Comparison of ENCODE assay signal across 8 cellular contexts in genomic region chr6:119077643-119078448, GRCh38. TPM values are rescaled to one million over a fixed set of nuclear protein-coding genes. Genes with fewer than 3 reads are reported as not detected.
A peak's percentile ranks its signal among the peaks of the same experiment; 100 is the strongest.
DNase-seq lines count a peak whose midpoint lies in the region; ATAC-seq lines count a peak whose summit lies in the region.

No MANE protein-coding gene starts in this region.

- intact Hi-C loops in posterior vena cava (cut with DNase I): no loop called here

- ATAC-seq in GM21737 (IDR thresholded peaks at IDR 0.05; ENCODE audit: unreplicated experiment) (peak; percentile 33), left lobe of liver (peak; percentile 64)

- DNase-seq in EL (peak; percentile 9), LoVo (ENCODE audit: low spot score) (peak; percentile 18), cerebellar cortex (ENCODE audit: low spot score) (peak; percentile 50), left lobe of liver (ENCODE audit: low spot score) (peak; percentile 62), posterior vena cava (ENCODE audit: low spot score) (no peak)
- DNase-seq in activated CD4-positive, CD25-positive, alpha-beta regulatory T cell (lab: John Stamatoyannopoulos, UW): peak; percentile 7 to 22 (median 12)
- DNase-seq in stimulated activated CD4-positive, alpha-beta T cell treated with anti-CD3 and anti-CD28 coated beads, Interleukin-4, amount 100 ng/mL, for 24 hours: peak; percentile 46

RNA-seq across cellular contexts. Expression of gene FAM184A, which starts 0.6 kb away (rescaled TPM):
- total RNA-seq in left lobe of liver (3.8 TPM), posterior vena cava (1 to 10 TPM; 4.5 to 5.9 TPM)
